8 cellular contexts compared by ENCODE assay signal in the genomic region with DNA sequence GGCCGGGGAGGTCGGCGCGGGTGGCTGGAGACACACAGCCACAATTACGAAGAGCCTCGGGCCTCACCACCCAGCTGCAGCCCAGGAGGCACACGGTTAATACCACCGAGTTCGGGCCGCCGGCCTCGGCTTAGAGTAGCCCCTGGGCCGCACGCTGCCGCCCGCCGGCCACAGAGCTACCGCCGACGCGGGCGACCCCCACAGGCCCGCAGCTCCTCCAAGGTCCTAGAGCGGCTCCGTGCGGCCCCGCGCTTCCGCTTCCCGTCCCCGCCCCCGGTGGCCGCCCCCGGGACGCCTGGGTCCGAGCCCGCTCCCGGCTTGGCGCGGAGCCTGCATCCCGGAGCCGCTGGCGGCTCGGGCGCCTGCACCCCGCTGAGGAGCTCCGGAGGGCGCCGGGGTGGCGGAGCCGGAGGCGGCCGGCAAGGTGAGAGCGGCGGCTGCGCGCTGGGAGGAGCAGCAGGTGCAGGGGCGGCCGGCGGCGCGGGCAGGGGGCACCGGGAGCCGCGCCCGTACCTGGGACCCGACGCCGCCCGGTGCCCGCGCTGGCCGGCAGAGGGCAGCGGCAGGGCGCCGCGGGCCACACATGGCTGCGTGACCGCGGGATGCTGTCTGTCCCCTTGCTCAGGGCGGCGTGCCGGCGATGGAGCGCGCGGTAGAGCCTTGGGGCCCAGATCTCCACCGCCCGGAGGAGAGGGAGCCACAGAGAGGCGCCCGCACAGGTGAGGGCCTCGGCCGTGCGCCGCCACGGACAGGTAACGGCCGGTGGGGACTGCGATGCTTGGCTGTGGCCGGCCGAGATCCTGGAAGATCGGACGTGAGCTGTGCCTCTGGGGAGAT.
DNase-seq lines count a peak whose midpoint lies in the region; ATAC-seq and TF ChIP-seq lines count a peak whose summit lies in the region.

TSS of gene ZNF48 (plus strand) at position 266 of the 837 bp plus-strand sequence. CDS start at position 641, 375 bp downstream.

- in situ Hi-C loops in T47D (cut with HindIII; ENCODE audit: low pct_unique_long_range_greater_than_20kb, low sequenced_read_pairs) = no loop called here

- TF ChIP-seq CTCF in retinal pigment epithelial cell (conservative IDR thresholded peaks at IDR 0.05; ENCODE audit: low read depth, low read length) = no peak

- peak; percentile 77 for ATAC-seq in HG02840 (IDR thresholded peaks at IDR 0.05; ENCODE audit: low FRiP score, unreplicated experiment)

- DNase-seq in NCI-H187 (lab: John Stamatoyannopoulos, UW) (peak; percentile 38 to 61), NCI-H187 treated with DMSO at 0.1 percent for 48 hours (lab: John Stamatoyannopoulos, UW) (no peak), NCI-H2029 (lab: John Stamatoyannopoulos, UW) (peak; percentile 78), T-helper 9 cell (peak; percentile 38), T47D (ENCODE audit: low read depth in 1 of 2, low spot score in 1 of 2) (peak; percentile 80 to 90), retinal pigment epithelial cell (ENCODE audit: low read depth) (peak; percentile 69)

- H3K4me3 ChIP-seq in iPS-11a (ENCODE audit: low read depth, low read length) (peak within 1 kb of the TSS; percentile 86), retinal pigment epithelial cell (ENCODE audit: low read length) (peak within 1 kb of the TSS; percentile 77)
